1 cellular context compared by ENCODE assay signal in the genomic region with DNA sequence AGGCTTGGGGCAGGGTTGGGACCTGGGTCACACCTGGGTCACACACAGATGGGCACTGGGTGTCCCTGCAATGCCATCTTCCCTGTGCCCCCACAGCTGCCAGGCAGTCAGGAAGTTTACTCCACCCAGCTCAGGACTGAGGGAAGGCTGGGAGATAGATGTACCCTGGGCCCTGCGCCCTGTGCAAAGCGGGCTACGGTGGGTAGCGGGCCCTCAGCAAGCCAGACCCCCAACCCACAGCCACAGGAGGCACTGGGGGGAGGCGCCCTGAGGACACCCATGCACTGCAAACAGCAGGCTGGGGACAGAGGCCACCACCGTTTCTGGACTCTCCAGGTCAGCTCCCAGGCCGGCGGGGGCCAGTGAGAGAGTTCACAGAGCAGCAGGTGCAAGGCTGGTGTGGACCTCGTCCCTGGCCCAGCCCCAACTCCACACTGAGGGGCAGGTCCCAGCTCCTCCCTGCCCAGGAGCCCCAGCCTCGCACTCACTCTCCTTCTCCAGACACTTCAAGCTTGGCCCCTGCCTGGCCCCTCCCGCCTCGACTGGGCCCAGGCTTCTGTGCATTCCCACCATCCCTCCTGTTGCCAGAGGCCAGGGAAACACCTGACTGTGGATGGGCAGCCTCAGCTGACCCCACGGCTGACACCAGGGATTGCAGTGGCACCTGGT.
TF ChIP-seq lines count a peak whose summit lies in the region.

No MANE protein-coding gene starts in this region.

TF ChIP-seq in HepG2, 621 proteins besides CTCF, POLR2A, EP300 and RAD21 (continued from another document):
- TF ChIP-seq, protein P1, sequence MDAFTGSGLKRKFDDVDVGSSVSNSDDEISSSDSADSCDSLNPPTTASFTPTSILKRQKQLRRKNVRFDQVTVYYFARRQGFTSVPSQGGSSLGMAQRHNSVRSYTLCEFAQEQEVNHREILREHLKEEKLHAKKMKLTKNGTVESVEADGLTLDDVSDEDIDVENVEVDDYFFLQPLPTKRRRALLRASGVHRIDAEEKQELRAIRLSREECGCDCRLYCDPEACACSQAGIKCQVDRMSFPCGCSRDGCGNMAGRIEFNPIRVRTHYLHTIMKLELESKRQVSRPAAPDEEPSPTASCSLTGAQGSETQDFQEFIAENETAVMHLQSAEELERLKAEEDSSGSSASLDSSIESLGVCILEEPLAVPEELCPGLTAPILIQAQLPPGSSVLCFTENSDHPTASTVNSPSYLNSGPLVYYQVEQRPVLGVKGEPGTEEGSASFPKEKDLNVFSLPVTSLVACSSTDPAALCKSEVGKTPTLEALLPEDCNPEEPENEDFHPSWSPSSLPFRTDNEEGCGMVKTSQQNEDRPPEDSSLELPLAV (CRISPR knock-in tag; conservative IDR thresholded peaks at IDR 0.05; ENCODE audit: low read depth), result no peak
